In genomic region chr14:93115069-93115919, GRCh38 we compare ENCODE assay signal across 8 cellular contexts. TPM values are rescaled to one million over a fixed set of nuclear protein-coding genes. Genes with fewer than 3 reads are reported as not detected.
DNase-seq lines count a peak whose midpoint lies in the region; ATAC-seq and TF ChIP-seq lines count a peak whose summit lies in the region.

No MANE protein-coding gene starts in this region.

- TF ChIP-seq RAD21 in neural cell (conservative IDR thresholded peaks at IDR 0.05) = peak; percentile 36

- no peaks in the 10 kb centered on the region for H3K27me3 Mint-ChIP-seq in activated T-helper 2 cell treated with anti-CD3 and anti-CD28 coated beads, Interferon-gamma antibody, Interleukin-2, Interleukin-4, amounts not matched to agents 10 μg/mL and 5 μg/mL and 100 μg/mL, durations not matched to agents 14 hours and 24 hours and 36 hours (ENCODE audit: low read depth)
- no peaks in the 10 kb centered on the region for H3K27me3 Mint-ChIP-seq in stimulated activated naive CD8-positive, alpha-beta T cell treated with anti-CD3 and anti-CD28 coated beads, Interleukin-15, amount 100 ng/mL, for 72 hours

- H3K27me3 ChIP-seq in neural cell (ENCODE audit: insufficient read depth, low read depth, low read length) = no peaks in the 10 kb centered on the region

- peaks cover 23% of the 10 kb centered on the region for H3K4me1 Mint-ChIP-seq in activated T-helper 2 cell treated with anti-CD3 and anti-CD28 coated beads, Interferon-gamma antibody, Interleukin-2, Interleukin-4, amounts not matched to agents 10 μg/mL and 5 μg/mL and 100 μg/mL, durations not matched to agents 14 hours and 24 hours and 36 hours (ENCODE audit: low read depth)
- H3K4me1 Mint-ChIP-seq in stimulated activated naive CD8-positive, alpha-beta T cell treated with anti-CD3 and anti-CD28 coated beads, Interleukin-15, amount 100 ng/mL, for 72 hours = peaks cover 49% of the 10 kb centered on the region

- H3F3A ChIP-seq in neural cell (ENCODE audit: insufficient read depth, low read length, poor library complexity, severe bottlenecking) = no peaks in the 10 kb centered on the region

- H3K36me3 ChIP-seq in neural cell (ENCODE audit: insufficient read depth, low read length) = no peaks in the 10 kb centered on the region

- no peaks in the 10 kb centered on the region for H3K36me3 Mint-ChIP-seq in activated T-helper 2 cell treated with anti-CD3 and anti-CD28 coated beads, Interferon-gamma antibody, Interleukin-2, Interleukin-4, amounts not matched to agents 10 μg/mL and 5 μg/mL and 100 μg/mL, durations not matched to agents 14 hours and 24 hours and 36 hours (ENCODE audit: low read depth)

- peak overlapping the region; percentile 72 for H3K27ac Mint-ChIP-seq in activated T-helper 2 cell treated with anti-CD3 and anti-CD28 coated beads, Interferon-gamma antibody, Interleukin-2, Interleukin-4, amounts not matched to agents 10 μg/mL and 5 μg/mL and 100 μg/mL, durations not matched to agents 14 hours and 24 hours and 36 hours
- H3K27ac Mint-ChIP-seq in stimulated activated naive CD8-positive, alpha-beta T cell treated with anti-CD3 and anti-CD28 coated beads, Interleukin-15, amount 100 ng/mL, for 72 hours = peak overlapping the region; percentile 83 to 93

- H3K9me3 ChIP-seq in neural cell (ENCODE audit: low read length) = no peaks in the 10 kb centered on the region

- H3K4me3 Mint-ChIP-seq in activated T-helper 2 cell treated with anti-CD3 and anti-CD28 coated beads, Interferon-gamma antibody, Interleukin-2, Interleukin-4, amounts not matched to agents 10 μg/mL and 5 μg/mL and 100 μg/mL, durations not matched to agents 14 hours and 24 hours and 36 hours (ENCODE audit: low read depth) = peak overlapping the region; percentile 89
- peak overlapping the region; percentile 83 to 94 for H3K4me3 Mint-ChIP-seq in stimulated activated naive CD8-positive, alpha-beta T cell treated with anti-CD3 and anti-CD28 coated beads, Interleukin-15, amount 100 ng/mL, for 72 hours

- no peak for TF ChIP-seq EP300 in neural cell (conservative IDR thresholded peaks at IDR 0.05; ENCODE audit: poor library complexity, severe bottlenecking)

- H3K4me3 ChIP-seq in fibroblast of the aortic adventitia (ENCODE audit: low read depth, low read length) (peak overlapping the region; percentile 80), neural cell (ENCODE audit: low read length) (peak overlapping the region; percentile 95)

- peak overlapping the region; percentile 33 for H2AFZ ChIP-seq in neural cell (ENCODE audit: low read depth, low read length)

- peak; percentile 79 for ATAC-seq in GM21723 (IDR thresholded peaks at IDR 0.05; ENCODE audit: unreplicated experiment)
- peak; percentile 84 for ATAC-seq in stimulated activated naive CD8-positive, alpha-beta T cell treated with anti-CD3 and anti-CD28 coated beads, Interleukin-15, amount 100 ng/mL, for 72 hours

- H3K27ac ChIP-seq in neural cell (ENCODE audit: low read length) = peak overlapping the region; percentile 59

- intact Hi-C loops in activated T-helper 2 cell treated with anti-CD3 and anti-CD28 coated beads, Interferon-gamma antibody, Interleukin-2, Interleukin-4, amounts not matched to agents 10 μg/mL and 5 μg/mL and 100 μg/mL, durations not matched to agents 14 hours and 24 hours and 36 hours (cut with micrococcal nuclease) = loop anchor here (2.0 to 10.0 kb wide), 3 partner anchors 70 to 860 kb away; partner anchors contain the start of genes ASB2, BTBD7, LYSET and MOAP1

- DNase-seq in DMS79 (lab: John Stamatoyannopoulos, UW) = peak; percentile 43
- DNase-seq in KG1 (lab: John Stamatoyannopoulos, UW) = peak; percentile 56
- DNase-seq in RPMI8226 = peak; percentile 86
- peak; percentile 87 for DNase-seq in activated T-helper 2 cell treated with anti-CD3 and anti-CD28 coated beads, Interferon-gamma antibody, Interleukin-2, Interleukin-4, amounts not matched to agents 10 μg/mL and 5 μg/mL and 100 μg/mL, durations not matched to agents 14 hours and 24 hours and 36 hours (ENCODE audit: low spot score)
- DNase-seq in fibroblast of the aortic adventitia (ENCODE audit: low read depth) = peak; percentile 76
- peak; percentile 89 to 91 for DNase-seq in stimulated activated naive CD8-positive, alpha-beta T cell treated with anti-CD3 and anti-CD28 coated beads, Interleukin-15, amount 100 ng/mL, for 72 hours

- H3K79me2 ChIP-seq in neural cell (replicated peaks; ENCODE audit: insufficient read depth, low read length) = peaks cover 11% of the 10 kb centered on the region

- H3K9ac ChIP-seq in neural cell (ENCODE audit: low read length) = peak overlapping the region; percentile 79

- peak overlapping the region; percentile 77 for H3K4me2 ChIP-seq in neural cell (ENCODE audit: low read length)

- H3K9me2 ChIP-seq in neural cell (ENCODE audit: insufficient read depth, low read length) = no peaks in the 10 kb centered on the region

- no peaks in the 10 kb centered on the region for H3K9me3 Mint-ChIP-seq in activated T-helper 2 cell treated with anti-CD3 and anti-CD28 coated beads, Interferon-gamma antibody, Interleukin-2, Interleukin-4, amounts not matched to agents 10 μg/mL and 5 μg/mL and 100 μg/mL, durations not matched to agents 14 hours and 24 hours and 36 hours
- no peaks in the 10 kb centered on the region for H3K9me3 Mint-ChIP-seq in stimulated activated naive CD8-positive, alpha-beta T cell treated with anti-CD3 and anti-CD28 coated beads, Interleukin-15, amount 100 ng/mL, for 72 hours

- no peaks in the 10 kb centered on the region for H4K20me1 ChIP-seq in neural cell (ENCODE audit: insufficient read depth)

- TF ChIP-seq CTCF in fibroblast of the aortic adventitia (IDR thresholded peaks at IDR 0.05; ENCODE audit: insufficient read depth, low read length) (peak; percentile 3), neural cell (IDR thresholded peaks at IDR 0.05; ENCODE audit: poor library complexity, severe bottlenecking) (peak; percentile 3)

TF ChIP-seq in neural cell, 6 proteins besides CTCF, POLR2A, EP300 and RAD21:
- TF ChIP-seq EZH2 (IDR thresholded peaks at IDR 0.05; ENCODE audit: borderline replicate concordance, insufficient read depth, low read length, poor library complexity, severe bottlenecking) = no peak
- TF ChIP-seq TAF1 (IDR thresholded peaks at IDR 0.05; ENCODE audit: low read depth) = no peak
- TF ChIP-seq POLR2AphosphoS5 (IDR thresholded peaks at IDR 0.05) = peak; percentile 60
- no peak for TF ChIP-seq REST (IDR thresholded peaks at IDR 0.05; ENCODE audit: borderline replicate concordance)
- peak; percentile 29 for TF ChIP-seq SMC3 (conservative IDR thresholded peaks at IDR 0.05; ENCODE audit: poor library complexity)
- TF ChIP-seq MXI1 (conservative IDR thresholded peaks at IDR 0.05; ENCODE audit: poor library complexity, severe bottlenecking) = no peak

RNA-seq across cellular contexts. Expression of gene ITPK1, which starts 0.4 kb away (rescaled TPM):
- total RNA-seq in activated T-helper 2 cell treated with anti-CD3 and anti-CD28 coated beads, Interferon-gamma antibody, Interleukin-2, Interleukin-4, amounts not matched to agents 10 μg/mL and 5 μg/mL and 100 μg/mL, durations not matched to agents 14 hours and 24 hours and 36 hours = 66.9 and 70.8 TPM in 2 replicates
- total RNA-seq in fibroblast of the aortic adventitia (ENCODE audit: low replicate concordance) = 3.7 and 20.1 TPM in 2 replicates
- polyA plus RNA-seq in neural cell = 65.0 and 70.9 TPM in 2 replicates
- polyA minus RNA-seq in neural cell = 47.7 and 63.6 TPM in 2 replicates

Comparison
In these comparisons a context has a peak if more than half of its experiments do, and no peak if none do; other contexts are left out.
1. Peak in every context shown above with its lines: DNase-seq, ATAC-seq, H3K4me3 ChIP-seq and H3K27ac ChIP-seq.